ENCODE assay signal across 25 cellular contexts in genomic region chr15:31203999-31204398, GRCh38.
"Had no signal": no experiment of that assay in that cellular context is flagged by ENCODE, and none has a peak within 500 bp of the region (broad histone marks: within the 10 kb centered on the region; RNA-seq: fewer than 3 reads in every experiment).

No MANE protein-coding gene starts in this region.

- H3K27me3 ChIP-seq: colonic mucosa, gastrocnemius medialis, hepatocyte, left lung, ovary, sigmoid colon, tibial nerve, upper lobe of left lung had no signal

- ATAC-seq: esophagus mucosa; gastrocnemius medialis; left lung; natural killer cell; stimulated activated memory B cell treated with anti-CD40 and anti-IgM and Interleukin-4, amounts not matched to agents 10 μg/mL and 1 μg/mL and 100 μg/mL, for 72 hours; stimulated activated naive CD8-positive, alpha-beta T cell treated with anti-CD3 and anti-CD28 coated beads, Interleukin-15, Interleukin-2, amounts not matched to agents 100 U/mL and 50 U/mL, for 24 hours had no signal

- H3K4me3 ChIP-seq: colonic mucosa, gastrocnemius medialis, hepatocyte, left lung, lung, ovary, sigmoid colon, thoracic aorta, tibial nerve, upper lobe of left lung had no signal

- DNase-seq: colonic mucosa; effector CD8-positive, alpha-beta T cell; endodermal cell; foreskin fibroblast; gastrocnemius medialis; kidney; natural killer cell; occipital lobe; ovary; retina; sigmoid colon; stimulated activated CD4-positive, alpha-beta T cell treated with anti-CD3 and anti-CD28 coated beads, Interleukin-2, amount 100 ng/mL, for 24 hours; stimulated activated CD4-positive, alpha-beta T cell treated with anti-CD3 and anti-CD28 coated beads, Interleukin-4, amount 100 ng/mL, for 24 hours; stimulated activated naive CD8-positive, alpha-beta T cell treated with anti-CD3 and anti-CD28 coated beads, Interleukin-15, Interleukin-2, amounts not matched to agents 100 U/mL and 50 U/mL, for 24 hours; substantia nigra had no signal

- FAIRE-seq: kidney, urothelium cell line had no signal

- H3K4me1 ChIP-seq: colonic mucosa, gastrocnemius medialis, left lung had no signal

- H3K4me2 ChIP-seq: hepatocyte had no signal

- H3K36me3 ChIP-seq: colonic mucosa, gastrocnemius medialis, left lung, ovary, sigmoid colon, thoracic aorta, tibial nerve, upper lobe of left lung had no signal

- H3K27ac ChIP-seq: colonic mucosa, epithelial cell of prostate, gastrocnemius medialis, hepatocyte, left lung, ovary, thoracic aorta, tibial nerve, upper lobe of left lung had no signal

- H3K9me3 ChIP-seq: colonic mucosa, gastrocnemius medialis, left lung, ovary, sigmoid colon, thoracic aorta, tibial nerve, upper lobe of left lung had no signal
